31 cellular contexts compared by ENCODE assay signal in genomic region chr11:88478136-88478785, GRCh38.
DNase-seq lines count a peak whose midpoint lies in the region; FAIRE-seq and TF ChIP-seq lines count a peak whose summit lies in the region.
"Had no signal": no experiment of that assay in that cellular context is flagged by ENCODE, and none has a peak within 500 bp of the region (broad histone marks: within the 10 kb centered on the region; RNA-seq: fewer than 3 reads in every experiment).

No MANE protein-coding gene starts in this region.

- H3K27ac Mint-ChIP-seq in glutamatergic neuron (ENCODE audit: unreplicated experiment): no peak overlapping the region
- H3K27ac Mint-ChIP-seq: activated naive CD8-positive, alpha-beta T cell treated with anti-CD3 and anti-CD28 coated beads, Interleukin-2, amount 10 ng/mL, durations not matched to agents 7 days and 5 days; dendritic cell treated with granulocyte-macrophage colony-stimulating factor and Interleukin-4, amounts not matched to agents 40 ng/mL and 50 ng/mL, for 4 days; endodermal cell; immature natural killer cell; stimulated activated effector memory CD8-positive, alpha-beta T cell treated with anti-CD3 and anti-CD28 coated beads, Interleukin-12 subunit alpha, Interleukin-12 subunit beta, amount 100 ng/mL, for 72 hours had no signal

- H3K9me3 Mint-ChIP-seq in glutamatergic neuron (ENCODE audit: unreplicated experiment): no peaks in the 10 kb centered on the region
- H3K9me3 Mint-ChIP-seq: dendritic cell treated with granulocyte-macrophage colony-stimulating factor and Interleukin-4, amounts not matched to agents 40 ng/mL and 50 ng/mL, for 4 days; endodermal cell; immature natural killer cell; stimulated activated effector memory CD8-positive, alpha-beta T cell treated with anti-CD3 and anti-CD28 coated beads, Interleukin-12 subunit alpha, Interleukin-12 subunit beta, amount 100 ng/mL, for 72 hours had no signal

- DNase-seq in GM12891 (ENCODE audit: insufficient read length, low spot score) (no peak), NCI-H1105 treated with DMSO at 0.1 percent for 48 hours (lab: John Stamatoyannopoulos, UW) (peak; percentile 80), NCI-H446 treated with DMSO at 0.1 percent for 48 hours (lab: John Stamatoyannopoulos, UW) (peak; percentile 91), fibroblast of mammary gland (ENCODE audit: low read depth) (peak; percentile 6), mucosa of gallbladder (ENCODE audit: low spot score) (no peak), NCI-H526 (lab: John Stamatoyannopoulos, UW) (no peak), glutamatergic neuron (no peak), colonic mucosa (no peak)
- DNase-seq: ACHN; activated CD4-positive, alpha-beta T cell treated with anti-CD3 and anti-CD28 coated beads for 4 hours; activated CD8-positive, alpha-beta memory T cell treated with anti-CD3 and anti-CD28 coated beads for 24 hours; activated effector memory CD4-positive, alpha-beta T cell treated with Interleukin-2 at 50 U/mL for 16 hours; activated naive CD8-positive, alpha-beta T cell treated with anti-CD3 and anti-CD28 coated beads, Interleukin-2, amount 10 ng/mL, durations not matched to agents 7 days and 5 days; caudate nucleus; endodermal cell; gastrocnemius medialis; hippocampal formation; immature natural killer cell; NCI-H187; NCI-H510A; posterior cingulate gyrus; right cardiac atrium; stimulated activated CD4-positive, alpha-beta T cell treated with anti-CD3 and anti-CD28 coated beads, Interleukin-12 subunit alpha, Interleukin-12 subunit beta, amount 100 ng/mL, for 4 hours; stimulated activated CD4-positive, alpha-beta T cell treated with anti-CD3 and anti-CD28 coated beads, Interleukin-4, amount 100 ng/mL, for 24 hours; T-helper 2 cell; trophoblast cell had no signal

- no peak for TF ChIP-seq POLR2A in GM12891 (IDR thresholded peaks at IDR 0.05; ENCODE audit: low read depth, low read length)

- H3K9ac ChIP-seq in colonic mucosa (ENCODE audit: low read depth in 2 of 2, low read length in 2 of 2): no peak overlapping the region
- H3K9ac ChIP-seq: KMS-11 had no signal

- no peak overlapping the region for H3K4me3 Mint-ChIP-seq in glutamatergic neuron (ENCODE audit: unreplicated experiment)
- H3K4me3 Mint-ChIP-seq: activated naive CD8-positive, alpha-beta T cell treated with anti-CD3 and anti-CD28 coated beads, Interleukin-2, amount 10 ng/mL, durations not matched to agents 7 days and 5 days; dendritic cell treated with granulocyte-macrophage colony-stimulating factor and Interleukin-4, amounts not matched to agents 40 ng/mL and 50 ng/mL, for 4 days; endodermal cell; immature natural killer cell; stimulated activated effector memory CD8-positive, alpha-beta T cell treated with anti-CD3 and anti-CD28 coated beads, Interleukin-12 subunit alpha, Interleukin-12 subunit beta, amount 100 ng/mL, for 72 hours had no signal

- H3K27me3 Mint-ChIP-seq in glutamatergic neuron (ENCODE audit: unreplicated experiment): no peaks in the 10 kb centered on the region
- H3K27me3 Mint-ChIP-seq: dendritic cell treated with granulocyte-macrophage colony-stimulating factor and Interleukin-4, amounts not matched to agents 40 ng/mL and 50 ng/mL, for 4 days had no signal

- no peaks in the 10 kb centered on the region for H3K4me1 ChIP-seq in colonic mucosa

- no peaks in the 10 kb centered on the region for H3K27me3 ChIP-seq in colonic mucosa
- H3K27me3 ChIP-seq: ascending aorta, esophagus muscularis mucosa, gastrocnemius medialis had no signal

- TF ChIP-seq CTCF in fibroblast of mammary gland (conservative IDR thresholded peaks at IDR 0.05; ENCODE audit: control insufficient read depth, insufficient read depth, low read depth, low read length): no peak
- TF ChIP-seq CTCF in glutamatergic neuron (IDR thresholded peaks at IDR 0.05; ENCODE audit: partially characterized antibody, unreplicated experiment): no peak
- TF ChIP-seq CTCF in colonic mucosa (IDR thresholded peaks at IDR 0.05): no peak

- peaks cover 2% of the 10 kb centered on the region for H3K4me1 Mint-ChIP-seq in glutamatergic neuron (ENCODE audit: low read depth, unreplicated experiment)
- H3K4me1 Mint-ChIP-seq: activated naive CD8-positive, alpha-beta T cell treated with anti-CD3 and anti-CD28 coated beads, Interleukin-2, amount 10 ng/mL, durations not matched to agents 7 days and 5 days; immature natural killer cell; stimulated activated effector memory CD8-positive, alpha-beta T cell treated with anti-CD3 and anti-CD28 coated beads, Interleukin-12 subunit alpha, Interleukin-12 subunit beta, amount 100 ng/mL, for 72 hours had no signal

- no peaks in the 10 kb centered on the region for H3K36me3 Mint-ChIP-seq in glutamatergic neuron (ENCODE audit: unreplicated experiment)
- H3K36me3 Mint-ChIP-seq: immature natural killer cell; stimulated activated effector memory CD8-positive, alpha-beta T cell treated with anti-CD3 and anti-CD28 coated beads, Interleukin-12 subunit alpha, Interleukin-12 subunit beta, amount 100 ng/mL, for 72 hours had no signal

- peak; percentile 47 for FAIRE-seq in GM12891 (lab: Jason Lieb, UNC)

- no peak overlapping the region for H3K4me3 ChIP-seq in fibroblast of mammary gland (ENCODE audit: control insufficient read depth, low read depth, low read length)
- H3K4me3 ChIP-seq in colonic mucosa: no peak overlapping the region
- H3K4me3 ChIP-seq: ascending aorta, esophagus muscularis mucosa, gastrocnemius medialis had no signal

- no peak overlapping the region for H3K27ac ChIP-seq in colonic mucosa
- H3K27ac ChIP-seq: ascending aorta, esophagus muscularis mucosa, gastrocnemius medialis, KMS-11 had no signal

- H3K9me3 ChIP-seq in colonic mucosa: no peaks in the 10 kb centered on the region
- H3K9me3 ChIP-seq: ascending aorta, esophagus muscularis mucosa, gastrocnemius medialis had no signal

- H3K36me3 ChIP-seq in colonic mucosa: no peaks in the 10 kb centered on the region
- H3K36me3 ChIP-seq: ascending aorta, esophagus muscularis mucosa, gastrocnemius medialis had no signal

- intact Hi-C loops in colonic mucosa (cut with DNase I): no loop called here

TF ChIP-seq in GM12891, 5 proteins besides CTCF, POLR2A, EP300 and RAD21:
- no peak for TF ChIP-seq PAX5 (IDR thresholded peaks at IDR 0.05; ENCODE audit: insufficient read depth, low read length, severe bottlenecking)
- TF ChIP-seq POLR2AphosphoS5 (IDR thresholded peaks at IDR 0.05; ENCODE audit: low read depth, low read length): no peak
- TF ChIP-seq SPI1 (IDR thresholded peaks at IDR 0.05; ENCODE audit: low read depth, low read length): no peak
- no peak for TF ChIP-seq POU2F2 (IDR thresholded peaks at IDR 0.05; ENCODE audit: low read depth, low read length)
- TF ChIP-seq TAF1 (IDR thresholded peaks at IDR 0.05; ENCODE audit: low read depth, low read length): no peak
TF ChIP-seq in GM12891: peak in this region for 0.

Comparison
In these comparisons a context has a peak if more than half of its experiments do, and no peak if none do; other contexts are left out.
1. DNase-seq: peak in NCI-H1105 treated with DMSO at 0.1 percent for 48 hours (single experiment), NCI-H446 treated with DMSO at 0.1 percent for 48 hours (single experiment) and fibroblast of mammary gland (single experiment); none in GM12891 (single experiment), mucosa of gallbladder (single experiment), NCI-H526 (0 of 2), glutamatergic neuron (single experiment) and colonic mucosa (single experiment).